8 cellular contexts compared by ENCODE assay signal in the genomic region with DNA sequence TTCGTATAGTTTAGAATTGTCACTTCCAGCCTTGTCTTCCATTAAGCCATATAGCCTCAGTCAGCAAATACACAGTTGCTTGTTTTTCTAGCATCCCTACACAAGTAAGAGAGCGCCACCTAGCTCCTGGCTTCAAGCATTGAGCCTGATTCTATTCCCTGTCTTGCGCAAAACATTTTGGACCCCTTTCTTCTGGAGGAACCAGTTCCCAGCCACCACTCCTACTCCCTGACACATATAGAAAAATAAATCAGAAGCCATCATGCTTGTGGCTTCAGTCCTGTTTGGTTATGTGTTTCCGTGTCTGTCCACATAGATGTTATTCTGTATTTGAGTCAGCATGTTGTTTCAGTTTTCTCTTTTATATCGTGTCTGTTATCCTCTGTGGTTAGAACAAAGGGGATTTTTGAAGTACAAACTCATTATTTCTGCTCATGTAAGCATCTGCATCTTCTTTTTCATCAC. TPM values are rescaled to one million over a fixed set of nuclear protein-coding genes. Genes with fewer than 3 reads are reported as not detected.
A peak's percentile ranks its signal among the peaks of the same experiment; 100 is the strongest.
DNase-seq lines count a peak whose midpoint lies in the region; ATAC-seq and TF ChIP-seq lines count a peak whose summit lies in the region.

No MANE protein-coding gene starts in this region.

- peak; percentile 98 for ATAC-seq in GM18867 (IDR thresholded peaks at IDR 0.05; ENCODE audit: unreplicated experiment)
- peak; percentile 92 for ATAC-seq in HG03025 (IDR thresholded peaks at IDR 0.05; ENCODE audit: low FRiP score, unreplicated experiment)

- H3K9me3 Mint-ChIP-seq in nephron progenitor cell: no peaks in the 10 kb centered on the region
- H3K9me3 Mint-ChIP-seq in type B pancreatic cell: no peaks in the 10 kb centered on the region

- no peak overlapping the region for H3K27ac Mint-ChIP-seq in nephron progenitor cell
- peak overlapping the region; percentile 36 for H3K27ac Mint-ChIP-seq in type B pancreatic cell

- H3K36me3 Mint-ChIP-seq in nephron progenitor cell (ENCODE audit: low read depth) (no peaks in the 10 kb centered on the region), type B pancreatic cell (peaks cover 4% of the 10 kb centered on the region)

- H3K4me1 Mint-ChIP-seq in nephron progenitor cell (peaks cover 6% of the 10 kb centered on the region), type B pancreatic cell (ENCODE audit: unreplicated experiment) (no peaks in the 10 kb centered on the region)

- H3K4me3 Mint-ChIP-seq in nephron progenitor cell: no peak overlapping the region
- H3K4me3 Mint-ChIP-seq in type B pancreatic cell: no peak overlapping the region

- DNase-seq in NCI-H2107 treated with DMSO at 0.1 percent for 48 hours (lab: John Stamatoyannopoulos, UW; ENCODE audit: unreplicated experiment) (peak; percentile 20), epidermal melanocyte (ENCODE audit: insufficient read length, low spot score) (peak; percentile 16), nephron progenitor cell (peak; percentile 50), type B pancreatic cell (ENCODE audit: extremely low spot score, unreplicated experiment) (no peak)
- DNase-seq in activated CD4-positive, alpha-beta T cell treated with anti-CD3 and anti-CD28 coated beads, Interleukin-2, amount 50 U/mL, for 1 hour: peak; percentile 30

- TF ChIP-seq CTCF in C4-2B (conservative IDR thresholded peaks at IDR 0.05) (peak; percentile 72), nephron progenitor cell (IDR thresholded peaks at IDR 0.05) (peak; percentile 70), type B pancreatic cell (conservative IDR thresholded peaks at IDR 0.05) (peak; percentile 81)

- H3K27ac ChIP-seq in C4-2B: no peak overlapping the region

- no peaks in the 10 kb centered on the region for H3K27me3 Mint-ChIP-seq in nephron progenitor cell (ENCODE audit: low read depth, poor library complexity)
- H3K27me3 Mint-ChIP-seq in type B pancreatic cell: no peaks in the 10 kb centered on the region

RNA-seq across cellular contexts. Expression of a gene that starts 59.9 kb away (rescaled TPM):
- total RNA-seq in type B pancreatic cell (ENCODE audit: low replicate concordance): 27.2 and 28.2 TPM in 2 replicates
